ENCODE assay signal across 21 cellular contexts in the genomic region with DNA sequence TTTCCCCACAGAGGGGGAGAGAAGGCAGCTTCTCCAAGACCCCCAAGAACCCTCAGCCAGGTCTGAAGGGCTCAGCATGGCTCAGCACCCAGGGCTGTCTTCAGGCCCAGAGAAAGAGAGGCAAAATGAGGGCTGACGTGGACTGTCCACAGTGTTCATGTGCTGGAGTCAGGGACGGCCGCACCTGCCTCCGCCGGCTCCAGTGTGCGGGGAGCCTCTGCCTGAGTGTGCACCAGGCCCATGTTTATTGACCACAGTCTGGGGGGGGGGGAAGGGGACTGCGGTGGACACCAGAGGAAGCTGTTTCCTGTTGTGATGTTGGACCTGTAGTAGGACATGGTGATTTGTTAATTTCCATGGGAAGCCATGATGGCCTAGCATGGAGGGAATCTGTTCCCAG. TPM values are rescaled to one million over a fixed set of nuclear protein-coding genes. Genes with fewer than 3 reads are reported as not detected.
DNase-seq lines count a peak whose midpoint lies in the region; ATAC-seq and TF ChIP-seq lines count a peak whose summit lies in the region.
"Had no signal": no experiment of that assay in that cellular context is flagged by ENCODE, and none has a peak within 500 bp of the region (broad histone marks: within the 10 kb centered on the region; RNA-seq: fewer than 3 reads in every experiment).

No MANE protein-coding gene starts in this region.

- intact Hi-C loops in activated CD4-positive, alpha-beta T cell treated with anti-CD3 and anti-CD28 coated beads, Interleukin-2, amount 10 ng/mL, durations not matched to agents 24 days and 14 days (cut with micrococcal nuclease): loop anchor here (10.0 kb wide), 1 partner anchor 757 kb away; no protein-coding TSS in a partner anchor

- CTCF ChIA-PET in activated CD4-positive, alpha-beta T cell treated with anti-CD3 and anti-CD28 coated beads, Interleukin-2, amount 10 ng/mL, durations not matched to agents 7 days and 5 days (lab: Charles Lee): no interaction called here

- H3K27ac Mint-ChIP-seq in activated CD4-positive, alpha-beta T cell treated with anti-CD3 and anti-CD28 coated beads, Interleukin-2, amount 10 ng/mL, durations not matched to agents 7 days and 5 days: peak overlapping the region; percentile 76
- no peak overlapping the region for H3K27ac Mint-ChIP-seq in activated CD4-positive, alpha-beta T cell treated with anti-CD3 and anti-CD28 coated beads, Interleukin-2, amount 10 ng/mL, durations not matched to agents 24 days and 14 days
- H3K27ac Mint-ChIP-seq in chondrocyte (ENCODE audit: unreplicated experiment): no peak overlapping the region
- H3K27ac Mint-ChIP-seq in stimulated activated effector memory CD8-positive, alpha-beta T cell treated with anti-CD3 and anti-CD28 coated beads, Interleukin-12 subunit alpha, Interleukin-12 subunit beta, amount 100 ng/mL, for 72 hours: peak overlapping the region; percentile 17
- H3K27ac Mint-ChIP-seq: activated CD8-positive, alpha-beta T cell treated with anti-CD3 and anti-CD28 coated beads for 36 hours; activated naive CD4-positive, alpha-beta T cell treated with anti-CD3 and anti-CD28 coated beads, Interleukin-2, amount 50 U/mL, for 24 hours; activated T-helper 2 cell treated with anti-CD3 and anti-CD28 coated beads, Interferon-gamma antibody, Interleukin-2, Interleukin-4, amounts not matched to agents 10 μg/mL and 5 μg/mL and 100 μg/mL, durations not matched to agents 14 hours and 24 hours and 36 hours; CD8-positive, alpha-beta memory T cell; memory B cell; stimulated activated naive CD8-positive, alpha-beta T cell treated with anti-CD3 and anti-CD28 coated beads, Interleukin-15, Interleukin-2, amounts not matched to agents 100 ng/mL and 50 ng/mL, for 24 hours had no signal

- 0 out of 2 replicates have a peak overlapping the region, but pooled peaks have one; percentile 5 for H2AFZ ChIP-seq in MM.1S (ENCODE audit: low read length)

- no peak overlapping the region for H3K4me3 ChIP-seq in MM.1S (ENCODE audit: low read length)
- H3K4me3 ChIP-seq: right atrium auricular region, smooth muscle cell, thoracic aorta had no signal

- H3K36me3 Mint-ChIP-seq in activated CD4-positive, alpha-beta T cell treated with anti-CD3 and anti-CD28 coated beads, Interleukin-2, amount 10 ng/mL, durations not matched to agents 7 days and 5 days (ENCODE audit: low read depth): peaks cover 7% of the 10 kb centered on the region
- H3K36me3 Mint-ChIP-seq in activated CD4-positive, alpha-beta T cell treated with anti-CD3 and anti-CD28 coated beads, Interleukin-2, amount 10 ng/mL, durations not matched to agents 24 days and 14 days (ENCODE audit: low read depth): peaks cover 27% of the 10 kb centered on the region
- no peaks in the 10 kb centered on the region for H3K36me3 Mint-ChIP-seq in chondrocyte (ENCODE audit: low read depth)
- H3K36me3 Mint-ChIP-seq in stimulated activated effector memory CD8-positive, alpha-beta T cell treated with anti-CD3 and anti-CD28 coated beads, Interleukin-12 subunit alpha, Interleukin-12 subunit beta, amount 100 ng/mL, for 72 hours: peaks cover 27% of the 10 kb centered on the region
- H3K36me3 Mint-ChIP-seq: activated naive CD4-positive, alpha-beta T cell treated with anti-CD3 and anti-CD28 coated beads, Interleukin-2, amount 50 U/mL, for 24 hours had no signal

- peaks cover 7% of the 10 kb centered on the region for H3F3A ChIP-seq in MM.1S (ENCODE audit: insufficient read depth, low read length)

- H3K4me1 Mint-ChIP-seq in activated CD4-positive, alpha-beta T cell treated with anti-CD3 and anti-CD28 coated beads, Interleukin-2, amount 10 ng/mL, durations not matched to agents 7 days and 5 days: peaks cover 42% of the 10 kb centered on the region
- H3K4me1 Mint-ChIP-seq in activated CD4-positive, alpha-beta T cell treated with anti-CD3 and anti-CD28 coated beads, Interleukin-2, amount 10 ng/mL, durations not matched to agents 24 days and 14 days: peaks cover 18% of the 10 kb centered on the region
- peaks cover 13% of the 10 kb centered on the region for H3K4me1 Mint-ChIP-seq in chondrocyte (ENCODE audit: low read depth)
- peaks cover 38% of the 10 kb centered on the region for H3K4me1 Mint-ChIP-seq in stimulated activated effector memory CD8-positive, alpha-beta T cell treated with anti-CD3 and anti-CD28 coated beads, Interleukin-12 subunit alpha, Interleukin-12 subunit beta, amount 100 ng/mL, for 72 hours

- POLR2A ChIA-PET in activated CD4-positive, alpha-beta T cell treated with anti-CD3 and anti-CD28 coated beads, Interleukin-2, amount 10 ng/mL, durations not matched to agents 7 days and 5 days (lab: Charles Lee): no interaction called here

- H3K9ac ChIP-seq in MM.1S (ENCODE audit: low read length): peak overlapping the region; percentile 19; the same call in 1 of the 2 replicates
- H3K9ac ChIP-seq: SK-N-SH had no signal

- peak; percentile 26 for ATAC-seq in stimulated activated effector memory CD8-positive, alpha-beta T cell treated with anti-CD3 and anti-CD28 coated beads, Interleukin-12 subunit alpha, Interleukin-12 subunit beta, amount 100 ng/mL, for 72 hours
- ATAC-seq in GM18519 (IDR thresholded peaks at IDR 0.05; ENCODE audit: low FRiP score, unreplicated experiment): no peak
- ATAC-seq: activated CD8-positive, alpha-beta T cell treated with anti-CD3 and anti-CD28 coated beads for 36 hours had no signal

- H4K20me1 ChIP-seq in MM.1S (ENCODE audit: insufficient read depth, low read length): no peaks in the 10 kb centered on the region

- TF ChIP-seq CTCF in MM.1S (IDR thresholded peaks at IDR 0.05; ENCODE audit: low read length) (no peak), chondrocyte (IDR thresholded peaks at IDR 0.05) (no peak)

- no peaks in the 10 kb centered on the region for H3K9me2 ChIP-seq in MM.1S (replicated peaks; ENCODE audit: insufficient read depth, low read length)
- H3K9me2 ChIP-seq: SK-N-SH had no signal

- no peaks in the 10 kb centered on the region for H3K27me3 ChIP-seq in MM.1S (replicated peaks; ENCODE audit: insufficient read depth, low read length)
- H3K27me3 ChIP-seq: right atrium auricular region had no signal

- H3K9me3 ChIP-seq in MM.1S (replicated peaks; ENCODE audit: insufficient read depth, low read length): no peaks in the 10 kb centered on the region
- H3K9me3 ChIP-seq: right atrium auricular region, SK-N-SH, thoracic aorta had no signal

- H3K4me3 Mint-ChIP-seq in activated CD4-positive, alpha-beta T cell treated with anti-CD3 and anti-CD28 coated beads, Interleukin-2, amount 10 ng/mL, durations not matched to agents 7 days and 5 days: no peak overlapping the region
- H3K4me3 Mint-ChIP-seq in activated CD4-positive, alpha-beta T cell treated with anti-CD3 and anti-CD28 coated beads, Interleukin-2, amount 10 ng/mL, durations not matched to agents 24 days and 14 days: no peak overlapping the region
- H3K4me3 Mint-ChIP-seq in chondrocyte (ENCODE audit: unreplicated experiment): no peak overlapping the region
- H3K4me3 Mint-ChIP-seq in stimulated activated effector memory CD8-positive, alpha-beta T cell treated with anti-CD3 and anti-CD28 coated beads, Interleukin-12 subunit alpha, Interleukin-12 subunit beta, amount 100 ng/mL, for 72 hours: no peak overlapping the region
- H3K4me3 Mint-ChIP-seq: activated CD8-positive, alpha-beta T cell treated with anti-CD3 and anti-CD28 coated beads for 36 hours; activated naive CD4-positive, alpha-beta T cell treated with anti-CD3 and anti-CD28 coated beads, Interleukin-2, amount 50 U/mL, for 24 hours; CD8-positive, alpha-beta memory T cell; memory B cell; stimulated activated naive CD8-positive, alpha-beta T cell treated with anti-CD3 and anti-CD28 coated beads, Interleukin-15, Interleukin-2, amounts not matched to agents 100 ng/mL and 50 ng/mL, for 24 hours had no signal

- peaks cover 18% of the 10 kb centered on the region for H3K79me2 ChIP-seq in MM.1S (ENCODE audit: low read length)

- H3K9me3 Mint-ChIP-seq in activated CD4-positive, alpha-beta T cell treated with anti-CD3 and anti-CD28 coated beads, Interleukin-2, amount 10 ng/mL, durations not matched to agents 7 days and 5 days: no peaks in the 10 kb centered on the region
- H3K9me3 Mint-ChIP-seq in activated CD4-positive, alpha-beta T cell treated with anti-CD3 and anti-CD28 coated beads, Interleukin-2, amount 10 ng/mL, durations not matched to agents 24 days and 14 days: no peaks in the 10 kb centered on the region
- no peaks in the 10 kb centered on the region for H3K9me3 Mint-ChIP-seq in chondrocyte (ENCODE audit: low read depth)
- no peaks in the 10 kb centered on the region for H3K9me3 Mint-ChIP-seq in stimulated activated effector memory CD8-positive, alpha-beta T cell treated with anti-CD3 and anti-CD28 coated beads, Interleukin-12 subunit alpha, Interleukin-12 subunit beta, amount 100 ng/mL, for 72 hours
- H3K9me3 Mint-ChIP-seq: activated CD8-positive, alpha-beta T cell treated with anti-CD3 and anti-CD28 coated beads for 36 hours; activated naive CD4-positive, alpha-beta T cell treated with anti-CD3 and anti-CD28 coated beads, Interleukin-2, amount 50 U/mL, for 24 hours; activated T-helper 2 cell treated with anti-CD3 and anti-CD28 coated beads, Interferon-gamma antibody, Interleukin-2, Interleukin-4, amounts not matched to agents 10 μg/mL and 5 μg/mL and 100 μg/mL, durations not matched to agents 14 hours and 24 hours and 36 hours; CD8-positive, alpha-beta memory T cell; immature natural killer cell; memory B cell; stimulated activated naive CD8-positive, alpha-beta T cell treated with anti-CD3 and anti-CD28 coated beads, Interleukin-15, Interleukin-2, amounts not matched to agents 100 ng/mL and 50 ng/mL, for 24 hours had no signal

- H3K27ac ChIP-seq in MM.1S (ENCODE audit: low read length): peak overlapping the region; percentile 76; the same call in 1 of the 2 replicates
- H3K27ac ChIP-seq: right atrium auricular region, thoracic aorta had no signal

- H3K4me1 ChIP-seq in MM.1S (ENCODE audit: low read length): peaks cover 21% of the 10 kb centered on the region

- peak overlapping the region; percentile 76 for H3K4me2 ChIP-seq in MM.1S (ENCODE audit: low read depth, low read length)
- H3K4me2 ChIP-seq: SK-N-SH, smooth muscle cell had no signal

- no peak for DNase-seq in activated CD4-positive, alpha-beta T cell treated with anti-CD3 and anti-CD28 coated beads, Interleukin-2, amount 10 ng/mL, durations not matched to agents 7 days and 5 days
- no peak for DNase-seq in activated CD4-positive, alpha-beta T cell treated with anti-CD3 and anti-CD28 coated beads, Interleukin-2, amount 10 ng/mL, durations not matched to agents 24 days and 14 days
- DNase-seq in MM.1S: no peak
- peak; percentile 51 for DNase-seq in chondrocyte (ENCODE audit: low spot score)
- DNase-seq in stimulated activated effector memory CD8-positive, alpha-beta T cell treated with anti-CD3 and anti-CD28 coated beads, Interleukin-12 subunit alpha, Interleukin-12 subunit beta, amount 100 ng/mL, for 72 hours (ENCODE audit: low spot score in 2 of 2): no peak
- DNase-seq in activated CD8-positive, alpha-beta memory T cell treated with anti-CD3 and anti-CD28 coated beads, Interleukin-2, amount 50 U/mL, for 4 hours: no peak
- DNase-seq: activated CD8-positive, alpha-beta T cell treated with anti-CD3 and anti-CD28 coated beads for 36 hours; amniotic stem cell; CD8-positive, alpha-beta memory T cell; effector memory CD4-positive, alpha-beta T cell; immature natural killer cell; KG1; SK-N-SH had no signal

- no peaks in the 10 kb centered on the region for H3K27me3 Mint-ChIP-seq in activated CD4-positive, alpha-beta T cell treated with anti-CD3 and anti-CD28 coated beads, Interleukin-2, amount 10 ng/mL, durations not matched to agents 7 days and 5 days
- H3K27me3 Mint-ChIP-seq in activated CD4-positive, alpha-beta T cell treated with anti-CD3 and anti-CD28 coated beads, Interleukin-2, amount 10 ng/mL, durations not matched to agents 24 days and 14 days: no peaks in the 10 kb centered on the region
- no peaks in the 10 kb centered on the region for H3K27me3 Mint-ChIP-seq in chondrocyte (ENCODE audit: low read depth)
- H3K27me3 Mint-ChIP-seq: activated CD8-positive, alpha-beta T cell treated with anti-CD3 and anti-CD28 coated beads for 36 hours; activated naive CD4-positive, alpha-beta T cell treated with anti-CD3 and anti-CD28 coated beads, Interleukin-2, amount 50 U/mL, for 24 hours; memory B cell; stimulated activated naive CD8-positive, alpha-beta T cell treated with anti-CD3 and anti-CD28 coated beads, Interleukin-15, Interleukin-2, amounts not matched to agents 100 ng/mL and 50 ng/mL, for 24 hours had no signal

- no peaks in the 10 kb centered on the region for H3K36me3 ChIP-seq in MM.1S (replicated peaks; ENCODE audit: insufficient read depth, low read length)
- H3K36me3 ChIP-seq: right atrium auricular region, thoracic aorta had no signal

RNA-seq across cellular contexts. Expression of gene MRM1, which starts 6.9 kb away (rescaled TPM):
- total RNA-seq in activated CD4-positive, alpha-beta T cell treated with anti-CD3 and anti-CD28 coated beads, Interleukin-2, amount 10 ng/mL, durations not matched to agents 7 days and 5 days: 1 to 10 TPM; 6.8 to 8.6 TPM
- 25.1 and 26.8 TPM in 2 replicates for total RNA-seq in activated CD4-positive, alpha-beta T cell treated with anti-CD3 and anti-CD28 coated beads, Interleukin-2, amount 10 ng/mL, durations not matched to agents 24 days and 14 days
- 2.5 to 3.9 TPM (median 2.6 TPM) in 3 replicates for total RNA-seq in chondrocyte

RNA-seq across cellular contexts. Expression of gene DHRS11, which starts 16.6 kb away (rescaled TPM):
- 1 to 10 TPM; 4.8 to 5.0 TPM for total RNA-seq in activated CD4-positive, alpha-beta T cell treated with anti-CD3 and anti-CD28 coated beads, Interleukin-2, amount 10 ng/mL, durations not matched to agents 7 days and 5 days
- 17.9 and 18.0 TPM in 2 replicates for total RNA-seq in activated CD4-positive, alpha-beta T cell treated with anti-CD3 and anti-CD28 coated beads, Interleukin-2, amount 10 ng/mL, durations not matched to agents 24 days and 14 days
- 4.2 to 7.0 TPM (median 5.1 TPM) in 3 replicates for total RNA-seq in chondrocyte

Comparison
In these comparisons a context has a peak if more than half of its experiments do, and no peak if none do; other contexts are left out.
1. H3K27ac Mint-ChIP-seq: peak in activated CD4-positive, alpha-beta T cell treated with anti-CD3 and anti-CD28 coated beads, Interleukin-2, amount 10 ng/mL, durations not matched to agents 7 days and 5 days (single experiment) and stimulated activated effector memory CD8-positive, alpha-beta T cell treated with anti-CD3 and anti-CD28 coated beads, Interleukin-12 subunit alpha, Interleukin-12 subunit beta, amount 100 ng/mL, for 72 hours (single experiment); none in activated CD4-positive, alpha-beta T cell treated with anti-CD3 and anti-CD28 coated beads, Interleukin-2, amount 10 ng/mL, durations not matched to agents 24 days and 14 days (single experiment) and chondrocyte (single experiment).